In genomic region chr12:125386652-125387051, GRCh38 we compare ENCODE assay signal across 30 cellular contexts.
"Had no signal": no experiment of that assay in that cellular context is flagged by ENCODE, and none has a peak within 500 bp of the region (broad histone marks: within the 10 kb centered on the region; RNA-seq: fewer than 3 reads in every experiment).

No MANE protein-coding gene starts in this region.

- DNase-seq: activated B cell treated with CpG ODN at 0.5 μM for 24 hours; activated CD4-positive, alpha-beta T cell treated with anti-CD3 and anti-CD28 coated beads for 48 hours; activated CD4-positive, alpha-beta T cell treated with anti-CD3 and anti-CD28 coated beads, Interleukin-2, amount 50 U/mL, for 1 hour; activated CD4-positive, alpha-beta T cell treated with anti-CD3 and anti-CD28 coated beads, Interleukin-2, amount 50 U/mL, for 48 hours; activated CD8-positive, alpha-beta memory T cell treated with anti-CD3 and anti-CD28 coated beads for 24 hours; activated CD8-positive, alpha-beta T cell treated with anti-CD3 and anti-CD28 coated beads for 36 hours; activated effector memory CD4-positive, alpha-beta T cell treated with Interleukin-2 at 50 U/mL for 16 hours; activated gamma-delta T cell treated with Interleukin-2 at 50 U/mL for 16 hours; activated naive CD4-positive, alpha-beta T cell treated with Interleukin-2 at 50 U/mL for 16 hours; activated naive CD8-positive, alpha-beta T cell treated with anti-CD3 and anti-CD28 coated beads for 36 hours; activated naive CD8-positive, alpha-beta T cell treated with anti-CD3 and anti-CD28 coated beads, Interleukin-2, amount 50 U/mL, for 24 hours; activated T-cell treated with anti-CD3 and anti-CD28 coated beads, Interleukin-2, amount 50 U/mL, for 4 hours; adrenal gland; amygdala; aorta; body of pancreas; caudate nucleus; cortex of kidney; dermis blood vessel endothelial cell; effector CD4-positive, alpha-beta T cell; effector memory CD8-positive, alpha-beta T cell; foreskin fibroblast; head of caudate nucleus; T-helper 1 cell; T-helper 17 cell; T1000; WERI-Rb-1 had no signal

- ATAC-seq: activated CD4-positive, CD25-positive, alpha-beta regulatory T cell treated with anti-CD3 and anti-CD28 coated beads, Interleukin-2, amount 50 U/mL, for 24 hours; activated CD8-positive, alpha-beta T cell treated with anti-CD3 and anti-CD28 coated beads for 36 hours; activated naive CD8-positive, alpha-beta T cell treated with anti-CD3 and anti-CD28 coated beads, Interleukin-2, amount 50 U/mL, for 24 hours; activated T-cell treated with anti-CD3 and anti-CD28 coated beads, Interleukin-2, amount 50 U/mL, for 4 hours; activated T-helper 17 cell treated with anti-CD3 and anti-CD28 coated beads, Interleukin-2, amount 50 U/mL, for 72 hours; body of pancreas; effector memory CD8-positive, alpha-beta T cell; T-helper 17 cell had no signal

- H3K27ac ChIP-seq: adrenal gland, body of pancreas, epithelial cell of prostate, WERI-Rb-1 had no signal

- H3K36me3 ChIP-seq: adrenal gland, WERI-Rb-1 had no signal

- H3K4me1 ChIP-seq: adrenal gland had no signal

- H3K4me3 ChIP-seq: adrenal gland, body of pancreas had no signal

- H3K27me3 ChIP-seq: adrenal gland, body of pancreas had no signal

- H3K9me3 ChIP-seq: adrenal gland, body of pancreas had no signal
